19 cellular contexts compared by ENCODE assay signal in genomic region chr21:21412096-21412495, GRCh38.
"Had no signal": no experiment of that assay in that cellular context is flagged by ENCODE, and none has a peak within 500 bp of the region (broad histone marks: within the 10 kb centered on the region; RNA-seq: fewer than 3 reads in every experiment).

No MANE protein-coding gene starts in this region.

- H3K27ac ChIP-seq: hepatocyte, left ventricle myocardium inferior, ovary, right atrium auricular region, right lobe of liver, suprapubic skin, thoracic aorta, tibial artery, upper lobe of right lung had no signal

- ATAC-seq: natural killer cell, right lobe of liver, upper lobe of right lung had no signal

- DNase-seq: islet precursor cell; left ventricle myocardium inferior; mesendoderm; naive B cell; natural killer cell; ovary; right lobe of liver; stimulated activated CD4-positive, alpha-beta T cell treated with anti-CD3 and anti-CD28 coated beads, Interleukin-12 subunit alpha, Interleukin-12 subunit beta, amount 100 ng/mL, for 4 hours; stimulated activated CD4-positive, alpha-beta T cell treated with anti-CD3 and anti-CD28 coated beads, Interleukin-15, amount 100 ng/mL, for 24 hours; stimulated activated CD4-positive, alpha-beta T cell treated with anti-CD3 and anti-CD28 coated beads, Interleukin-2, amount 100 ng/mL, for 24 hours; stimulated activated CD4-positive, alpha-beta T cell treated with anti-CD3 and anti-CD28 coated beads, Interleukin-4, amount 100 ng/mL, for 1 hour; stimulated activated naive CD4-positive, alpha-beta T cell; tibial artery; trophoblast cell; upper lobe of right lung had no signal
